Comparison of ENCODE assay signal across 8 cellular contexts in genomic region chr15:74620636-74621545, GRCh38. TPM values are rescaled to one million over a fixed set of nuclear protein-coding genes. Genes with fewer than 3 reads are reported as not detected.
DNase-seq lines count a peak whose midpoint lies in the region; ATAC-seq lines count a peak whose summit lies in the region.

No MANE protein-coding gene starts in this region.

- peak overlapping the region; percentile 45 for H3K27ac Mint-ChIP-seq in dendritic cell treated with granulocyte-macrophage colony-stimulating factor and Interleukin-4, amounts not matched to agents 40 ng/mL and 50 ng/mL, for 4 days

- intact Hi-C loops in dendritic cell treated with granulocyte-macrophage colony-stimulating factor and Interleukin-4, amounts not matched to agents 40 ng/mL and 50 ng/mL, for 4 days (cut with micrococcal nuclease), result no loop called here

- H3K27me3 Mint-ChIP-seq in dendritic cell treated with granulocyte-macrophage colony-stimulating factor and Interleukin-4, amounts not matched to agents 40 ng/mL and 50 ng/mL, for 4 days, result no peaks in the 10 kb centered on the region

- H3K9me3 Mint-ChIP-seq in dendritic cell treated with granulocyte-macrophage colony-stimulating factor and Interleukin-4, amounts not matched to agents 40 ng/mL and 50 ng/mL, for 4 days, result no peaks in the 10 kb centered on the region

- H3K4me1 Mint-ChIP-seq in dendritic cell treated with granulocyte-macrophage colony-stimulating factor and Interleukin-4, amounts not matched to agents 40 ng/mL and 50 ng/mL, for 4 days (ENCODE audit: low read depth), result peaks cover 63% of the 10 kb centered on the region

- H3K4me3 Mint-ChIP-seq in dendritic cell treated with granulocyte-macrophage colony-stimulating factor and Interleukin-4, amounts not matched to agents 40 ng/mL and 50 ng/mL, for 4 days, result no peak overlapping the region

- H3K36me3 Mint-ChIP-seq in dendritic cell treated with granulocyte-macrophage colony-stimulating factor and Interleukin-4, amounts not matched to agents 40 ng/mL and 50 ng/mL, for 4 days (ENCODE audit: low read depth), result peaks cover 94% of the 10 kb centered on the region

- no peak for ATAC-seq in HG03565 (IDR thresholded peaks at IDR 0.05; ENCODE audit: unreplicated experiment)

- in situ Hi-C loops in Caki2 (cut with HindIII; ENCODE audit: low pct_unique_long_range_greater_than_20kb, low sequenced_read_pairs), result no loop called here

- DNase-seq in Caki2 (ENCODE audit: low read depth), result peak; percentile 60
- peak; percentile 75 for DNase-seq in H4 (ENCODE audit: low spot score)
- DNase-seq in NCI-H526 (lab: John Stamatoyannopoulos, UW), result peak; percentile 57 to 83
- peak; percentile 73 for DNase-seq in activated CD4-positive, alpha-beta T cell treated with anti-CD3 and anti-CD28 coated beads, Interleukin-2, amount 50 U/mL, for 1 hour
- DNase-seq in lung microvascular endothelial cell (ENCODE audit: low read depth in 2 of 2), result peak; percentile 81 to 89
- DNase-seq in stimulated activated CD8-positive, alpha-beta memory T cell treated with anti-CD3 and anti-CD28 coated beads, Interleukin-15, amount 100 ng/mL, for 4 hours (ENCODE audit: low read depth in 2 of 2), result peak; percentile 42 to 52

RNA-seq across cellular contexts. Expression of gene CLK3, which starts 5.3 kb away (rescaled TPM):
- 40.5 and 45.1 TPM in 2 replicates for total RNA-seq in Caki2 (2014; rRNA removed; shearing (Covaris generic); ENCODE audit: low replicate concordance)
- 46.1 and 54.9 TPM in 2 replicates for total RNA-seq in H4 (2014; rRNA removed; shearing (Covaris generic))
- 31.6 and 48.2 TPM in 2 replicates for total RNA-seq in lung microvascular endothelial cell
